In genomic region chr1:58755468-58755872, GRCh38 we compare ENCODE assay signal across 8 cellular contexts. TPM values are rescaled to one million over a fixed set of nuclear protein-coding genes. Genes with fewer than 3 reads are reported as not detected.
DNase-seq lines count a peak whose midpoint lies in the region; ATAC-seq and TF ChIP-seq lines count a peak whose summit lies in the region.

No MANE protein-coding gene starts in this region.

- CTCF ChIA-PET in SK-N-SH (lab: Yijun Ruan, JAX) = interaction anchor here (1.0 to 1.9 kb wide), 4 partner anchors 13 to 1005 kb away, joined by 3 to 5 read pairs (median 4); no protein-coding TSS in a partner anchor

- peaks cover 0 to 40% of the 10 kb centered on the region in 2 experiments for H3K4me1 ChIP-seq in SK-N-SH (ENCODE audit: control insufficient read depth in 1 of 2, insufficient read depth in 2 of 2, low read depth in 1 of 2, low read length in 1 of 2)

- no peak for TF ChIP-seq CTCF in GM12865 (IDR thresholded peaks at IDR 0.05; ENCODE audit: insufficient read depth, low read depth, low read length, missing control alignments)
- TF ChIP-seq CTCF in SK-N-SH (IDR thresholded peaks at IDR 0.05) = no peak

- H3K4me3 ChIP-seq in GM12865 (ENCODE audit: low read depth, low read length) (no peak overlapping the region), SK-N-SH (ENCODE audit: low read depth in 2 of 2, low read length in 1 of 2) (no peak overlapping the region)

- H3K79me2 ChIP-seq in SK-N-SH (ENCODE audit: insufficient read depth) = no peaks in the 10 kb centered on the region

- H4K20me1 ChIP-seq in SK-N-SH (ENCODE audit: insufficient read depth) = no peaks in the 10 kb centered on the region

- no peaks in the 10 kb centered on the region for H3K36me3 ChIP-seq in SK-N-SH (replicated peaks in 1 of 2; ENCODE audit: control insufficient read depth in 1 of 2, insufficient read depth in 2 of 2, low read length in 1 of 2)

- no peak for TF ChIP-seq RAD21 in SK-N-SH (IDR thresholded peaks at IDR 0.05; ENCODE audit: low read length)

- peak overlapping the region; percentile 58 for H3K9ac ChIP-seq in SK-N-SH

- H3K9me2 ChIP-seq in SK-N-SH = no peaks in the 10 kb centered on the region

- H3K36me3 Mint-ChIP-seq in immature natural killer cell = no peaks in the 10 kb centered on the region

- no peaks in the 10 kb centered on the region for H3K9me3 ChIP-seq in SK-N-SH

- H3K4me3 Mint-ChIP-seq in immature natural killer cell = peak overlapping the region; percentile 77 to 92 (median 84)

- DNase-seq in GM12865 (ENCODE audit: low read depth) (peak; percentile 63), SK-N-SH (no peak), amniotic epithelial cell (ENCODE audit: low read depth) (peak; percentile 98), immature natural killer cell (peak; percentile 74 to 78 (median 76)), HuH-7 (ENCODE audit: low spot score) (no peak), cerebellum (ENCODE audit: low spot score) (no peak)
- peak; percentile 52 to 68 for DNase-seq in stimulated activated CD4-positive, alpha-beta T cell treated with anti-CD3 and anti-CD28 coated beads, Interleukin-2, amount 100 ng/mL, for 24 hours

- peak; percentile 87 for ATAC-seq in HG03108 (IDR thresholded peaks at IDR 0.05; ENCODE audit: unreplicated experiment)

- no peaks in the 10 kb centered on the region for H3K27me3 ChIP-seq in SK-N-SH (ENCODE audit: insufficient read depth)

- peak overlapping the region; percentile 59 for H3K4me2 ChIP-seq in SK-N-SH

- WGBS in SK-N-SH (ENCODE audit: low lambda C conversion rate) = 16% methylated on average over 6 of the region's 6 CpGs

- peaks cover 0 to 8% (median 3%) of the 10 kb centered on the region in 3 donors for H3K27me3 Mint-ChIP-seq in immature natural killer cell (ENCODE audit: low read depth in 3 of 3)

- peaks cover 94 to 97% of the 10 kb centered on the region in 2 donors for H3K4me1 Mint-ChIP-seq in immature natural killer cell

- peak overlapping the region; percentile 89 to 96 (median 94) for H3K27ac Mint-ChIP-seq in immature natural killer cell

- POLR2A ChIA-PET in SK-N-SH (lab: Yijun Ruan, JAX) = no interaction called here

- no peaks in the 10 kb centered on the region for H3K9me3 Mint-ChIP-seq in immature natural killer cell

- TF ChIP-seq EP300 in SK-N-SH (IDR thresholded peaks at IDR 0.05; ENCODE audit: borderline replicate concordance in 1 of 2, low read depth in 1 of 2, low read length in 1 of 2) = peak in 1 of 2 experiments; percentile 97; a peak in 2 of 4 replicates

- H3K27ac ChIP-seq in SK-N-SH (ENCODE audit: low read depth in 2 of 2, low read length in 1 of 2) = peak overlapping the region; percentile 83 to 95; a peak in 3 of 4 replicates

- H2AFZ ChIP-seq in SK-N-SH (ENCODE audit: low read depth) = no peak overlapping the region

- H3F3A ChIP-seq in SK-N-SH (replicated peaks; ENCODE audit: insufficient read depth) = peaks cover 33% of the 10 kb centered on the region

TF ChIP-seq in SK-N-SH, 30 proteins besides CTCF, POLR2A, EP300 and RAD21 (continues in another document):
- TF ChIP-seq FOXM1 (IDR thresholded peaks at IDR 0.05; ENCODE audit: low read depth) = peak; percentile 92
- TF ChIP-seq RFX5 (IDR thresholded peaks at IDR 0.05; ENCODE audit: low read length) = no peak
- peak; percentile 55; the same call in 1 of the 2 replicates for TF ChIP-seq REST (IDR thresholded peaks at IDR 0.05; ENCODE audit: low read depth, low read length)
- TF ChIP-seq GABPA (IDR thresholded peaks at IDR 0.05; ENCODE audit: low read depth) = peak; percentile 78
- peak; percentile 88 for TF ChIP-seq PBX3 (IDR thresholded peaks at IDR 0.05)
- peak; percentile 85 for TF ChIP-seq RXRA (IDR thresholded peaks at IDR 0.05; ENCODE audit: borderline replicate concordance, low read depth)
- TF ChIP-seq MAX (IDR thresholded peaks at IDR 0.05; ENCODE audit: low read depth) = peak; percentile 99
- peak; percentile 84; the same call in 1 of the 2 replicates for TF ChIP-seq SIN3A (IDR thresholded peaks at IDR 0.05; ENCODE audit: borderline replicate concordance, low read depth, low read length)
- no peak; the same call in 1 of the 2 replicates for TF ChIP-seq RCOR1 (IDR thresholded peaks at IDR 0.05; ENCODE audit: low read length)
- peak; percentile 97 for TF ChIP-seq NFIC (IDR thresholded peaks at IDR 0.05; ENCODE audit: borderline replicate concordance)
- peak; percentile 98 for TF ChIP-seq JUND (IDR thresholded peaks at IDR 0.05)
- TF ChIP-seq TAF1 (IDR thresholded peaks at IDR 0.05; ENCODE audit: borderline replicate concordance, low read depth, low read length) = no peak; the same call in 1 of the 2 replicates
- TF ChIP-seq TCF12 (IDR thresholded peaks at IDR 0.05) = peak; percentile 93
- no peak for TF ChIP-seq GATA2 (CRISPR knock-in tag; IDR thresholded peaks at IDR 0.05)
- no peak for TF ChIP-seq FOXJ3 (CRISPR knock-in tag; IDR thresholded peaks at IDR 0.05)
- TF ChIP-seq IRF3 (IDR thresholded peaks at IDR 0.05; ENCODE audit: low read depth, low read length) = no peak
- TF ChIP-seq FOSL2 (IDR thresholded peaks at IDR 0.05; ENCODE audit: borderline replicate concordance, low read depth) = peak; percentile 92
- peak; percentile 83 for TF ChIP-seq USF1 (IDR thresholded peaks at IDR 0.05; ENCODE audit: borderline replicate concordance, low read depth)
- no peak for TF ChIP-seq SMC3 (IDR thresholded peaks at IDR 0.05; ENCODE audit: low read depth, low read length)
- peak; percentile 86 for TF ChIP-seq YY1 (IDR thresholded peaks at IDR 0.05; ENCODE audit: low read depth)

RNA-seq across cellular contexts. Expression of gene JUN, which starts 28.4 kb away (rescaled TPM):
- polyA plus RNA-seq in SK-N-SH (2012; rRNA removed) = 54.6 and 66.5 TPM in 2 replicates
- 34.2 and 46.9 TPM in 2 replicates for polyA plus RNA-seq in SK-N-SH (2012; cell fraction: cytosol; rRNA removed)
- polyA plus RNA-seq in SK-N-SH (2012; cell fraction: nucleus; rRNA removed) = 83.5 and 100 TPM in 2 replicates
- polyA plus RNA-seq in immature natural killer cell = 10 to 100 TPM; 18.7 to 58.4 (median 18.9) TPM
- 51.2 TPM for total RNA-seq in cerebellum

RNA-seq across cellular contexts. Expression of gene MYSM1, which starts 55.6 kb away (rescaled TPM):
- polyA plus RNA-seq in SK-N-SH (2012; rRNA removed) (10.7 and 14.2 TPM in 2 replicates), immature natural killer cell (10 to 100 TPM; 11.3 to 17.6 (median 15.4) TPM)
- 5.5 and 7.0 TPM in 2 replicates for polyA plus RNA-seq in SK-N-SH (2012; cell fraction: cytosol; rRNA removed)
- 18.6 and 49.2 TPM in 2 replicates for polyA plus RNA-seq in SK-N-SH (2012; cell fraction: nucleus; rRNA removed)
- 35.3 TPM for total RNA-seq in cerebellum

Comparison
In these comparisons a context has a peak if more than half of its experiments do, and no peak if none do; other contexts are left out.
1. DNase-seq: peak in GM12865 (single experiment), amniotic epithelial cell (single experiment), immature natural killer cell (3 of 3) and stimulated activated CD4-positive, alpha-beta T cell treated with anti-CD3 and anti-CD28 coated beads, Interleukin-2, amount 100 ng/mL, for 24 hours (2 of 2); none in SK-N-SH (single experiment), HuH-7 (single experiment) and cerebellum (single experiment).